1 cellular context compared by ENCODE assay signal in genomic region chr5:131258733-131259132, GRCh38.
TF ChIP-seq lines count a peak whose summit lies in the region.

No MANE protein-coding gene starts in this region.

TF ChIP-seq in GM12878, 131 proteins besides CTCF, POLR2A, EP300 and RAD21 (continued from another document):
- TF ChIP-seq, protein P1, sequence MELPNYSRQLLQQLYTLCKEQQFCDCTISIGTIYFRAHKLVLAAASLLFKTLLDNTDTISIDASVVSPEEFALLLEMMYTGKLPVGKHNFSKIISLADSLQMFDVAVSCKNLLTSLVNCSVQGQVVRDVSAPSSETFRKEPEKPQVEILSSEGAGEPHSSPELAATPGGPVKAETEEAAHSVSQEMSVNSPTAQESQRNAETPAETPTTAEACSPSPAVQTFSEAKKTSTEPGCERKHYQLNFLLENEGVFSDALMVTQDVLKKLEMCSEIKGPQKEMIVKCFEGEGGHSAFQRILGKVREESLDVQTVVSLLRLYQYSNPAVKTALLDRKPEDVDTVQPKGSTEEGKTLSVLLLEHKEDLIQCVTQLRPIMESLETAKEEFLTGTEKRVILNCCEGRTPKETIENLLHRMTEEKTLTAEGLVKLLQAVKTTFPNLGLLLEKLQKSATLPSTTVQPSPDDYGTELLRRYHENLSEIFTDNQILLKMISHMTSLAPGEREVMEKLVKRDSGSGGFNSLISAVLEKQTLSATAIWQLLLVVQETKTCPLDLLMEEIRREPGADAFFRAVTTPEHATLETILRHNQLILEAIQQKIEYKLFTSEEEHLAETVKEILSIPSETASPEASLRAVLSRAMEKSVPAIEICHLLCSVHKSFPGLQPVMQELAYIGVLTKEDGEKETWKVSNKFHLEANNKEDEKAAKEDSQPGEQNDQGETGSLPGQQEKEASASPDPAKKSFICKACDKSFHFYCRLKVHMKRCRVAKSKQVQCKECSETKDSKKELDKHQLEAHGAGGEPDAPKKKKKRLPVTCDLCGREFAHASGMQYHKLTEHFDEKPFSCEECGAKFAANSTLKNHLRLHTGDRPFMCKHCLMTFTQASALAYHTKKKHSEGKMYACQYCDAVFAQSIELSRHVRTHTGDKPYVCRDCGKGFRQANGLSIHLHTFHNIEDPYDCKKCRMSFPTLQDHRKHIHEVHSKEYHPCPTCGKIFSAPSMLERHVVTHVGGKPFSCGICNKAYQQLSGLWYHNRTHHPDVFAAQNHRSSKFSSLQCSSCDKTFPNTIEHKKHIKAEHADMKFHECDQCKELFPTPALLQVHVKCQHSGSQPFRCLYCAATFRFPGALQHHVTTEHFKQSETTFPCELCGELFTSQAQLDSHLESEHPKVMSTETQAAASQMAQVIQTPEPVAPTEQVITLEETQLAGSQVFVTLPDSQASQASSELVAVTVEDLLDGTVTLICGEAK (IDR thresholded peaks at IDR 0.05; ENCODE audit: borderline replicate concordance) = no peak
- no peak for TF ChIP-seq ZNF24 (IDR thresholded peaks at IDR 0.05)
- TF ChIP-seq RAD51 (IDR thresholded peaks at IDR 0.05) = no peak
- no peak for TF ChIP-seq SREBF1 (IDR thresholded peaks at IDR 0.05; ENCODE audit: low read length)
- no peak for TF ChIP-seq CHD2 (IDR thresholded peaks at IDR 0.05; ENCODE audit: borderline replicate concordance, low read depth, low read length)
- TF ChIP-seq RFX5 (IDR thresholded peaks at IDR 0.05; ENCODE audit: low read depth, low read length) = no peak
- TF ChIP-seq CEBPZ (IDR thresholded peaks at IDR 0.05; ENCODE audit: low read depth, low read length) = no peak
- TF ChIP-seq ZNF274 (IDR thresholded peaks at IDR 0.05; ENCODE audit: insufficient read depth, insufficient read length) = no peak
- TF ChIP-seq ZSCAN29 (IDR thresholded peaks at IDR 0.05) = no peak
- no peak for TF ChIP-seq NR2F1 (conservative IDR thresholded peaks at IDR 0.05)
- no peak for TF ChIP-seq MTA3 (IDR thresholded peaks at IDR 0.05; ENCODE audit: borderline replicate concordance, low read length)
- TF ChIP-seq, protein P2, sequence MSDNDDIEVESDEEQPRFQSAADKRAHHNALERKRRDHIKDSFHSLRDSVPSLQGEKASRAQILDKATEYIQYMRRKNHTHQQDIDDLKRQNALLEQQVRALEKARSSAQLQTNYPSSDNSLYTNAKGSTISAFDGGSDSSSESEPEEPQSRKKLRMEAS (IDR thresholded peaks at IDR 0.05; ENCODE audit: low read depth, low read length) = no peak
